In genomic region chr2:108369153-108369552, GRCh38 we compare ENCODE assay signal across 2 cellular contexts.
TF ChIP-seq lines count a peak whose summit lies in the region.

No MANE protein-coding gene starts in this region.

TF ChIP-seq in HCT116, 20 proteins besides CTCF, POLR2A, EP300 and RAD21:
- no peak for TF ChIP-seq ATF3 (IDR thresholded peaks at IDR 0.05)
- no peak for TF ChIP-seq SP1 (IDR thresholded peaks at IDR 0.05; ENCODE audit: low read depth)
- TF ChIP-seq SRF (IDR thresholded peaks at IDR 0.05; ENCODE audit: low read depth) = no peak
- TF ChIP-seq YY1 (IDR thresholded peaks at IDR 0.05; ENCODE audit: extremely low read depth, insufficient replicate concordance, low read depth, low read length) = no peak

TF ChIP-seq in H1, 55 proteins besides CTCF, POLR2A, EP300 and RAD21:
- TF ChIP-seq, protein P1, sequence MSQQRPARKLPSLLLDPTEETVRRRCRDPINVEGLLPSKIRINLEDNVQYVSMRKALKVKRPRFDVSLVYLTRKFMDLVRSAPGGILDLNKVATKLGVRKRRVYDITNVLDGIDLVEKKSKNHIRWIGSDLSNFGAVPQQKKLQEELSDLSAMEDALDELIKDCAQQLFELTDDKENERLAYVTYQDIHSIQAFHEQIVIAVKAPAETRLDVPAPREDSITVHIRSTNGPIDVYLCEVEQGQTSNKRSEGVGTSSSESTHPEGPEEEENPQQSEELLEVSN (IDR thresholded peaks at IDR 0.05) = no peak
- no peak for TF ChIP-seq KDM4A (IDR thresholded peaks at IDR 0.05; ENCODE audit: low read depth, low read length, severe bottlenecking)
- no peak for TF ChIP-seq ZNF274 (IDR thresholded peaks at IDR 0.05; ENCODE audit: borderline replicate concordance, extremely low read depth, low read length)
- TF ChIP-seq SAP30 (IDR thresholded peaks at IDR 0.05; ENCODE audit: insufficient read depth, insufficient replicate concordance, low read length) = no peak
- no peak for TF ChIP-seq KDM1A (IDR thresholded peaks at IDR 0.05; ENCODE audit: borderline replicate concordance, low read length)
- TF ChIP-seq CHD7 (IDR thresholded peaks at IDR 0.05; ENCODE audit: insufficient replicate concordance, low read length) = no peak
- no peak for TF ChIP-seq EZH2 (IDR thresholded peaks at IDR 0.05; ENCODE audit: low read depth, low read length, severe bottlenecking)
- TF ChIP-seq JUND (IDR thresholded peaks at IDR 0.05; ENCODE audit: low read length) = no peak
- TF ChIP-seq HDAC6 (IDR thresholded peaks at IDR 0.05; ENCODE audit: low read depth, low read length) = no peak
- no peak for TF ChIP-seq CEBPB (IDR thresholded peaks at IDR 0.05; ENCODE audit: low read depth, low read length)
- no peak for TF ChIP-seq BRCA1 (IDR thresholded peaks at IDR 0.05; ENCODE audit: low read depth, low read length)
- TF ChIP-seq GTF2F1 (IDR thresholded peaks at IDR 0.05; ENCODE audit: borderline replicate concordance, low read depth, low read length) = no peak
- no peak for TF ChIP-seq EGR1 (IDR thresholded peaks at IDR 0.05; ENCODE audit: borderline replicate concordance, low read depth, low read length)
- TF ChIP-seq, protein P2, sequence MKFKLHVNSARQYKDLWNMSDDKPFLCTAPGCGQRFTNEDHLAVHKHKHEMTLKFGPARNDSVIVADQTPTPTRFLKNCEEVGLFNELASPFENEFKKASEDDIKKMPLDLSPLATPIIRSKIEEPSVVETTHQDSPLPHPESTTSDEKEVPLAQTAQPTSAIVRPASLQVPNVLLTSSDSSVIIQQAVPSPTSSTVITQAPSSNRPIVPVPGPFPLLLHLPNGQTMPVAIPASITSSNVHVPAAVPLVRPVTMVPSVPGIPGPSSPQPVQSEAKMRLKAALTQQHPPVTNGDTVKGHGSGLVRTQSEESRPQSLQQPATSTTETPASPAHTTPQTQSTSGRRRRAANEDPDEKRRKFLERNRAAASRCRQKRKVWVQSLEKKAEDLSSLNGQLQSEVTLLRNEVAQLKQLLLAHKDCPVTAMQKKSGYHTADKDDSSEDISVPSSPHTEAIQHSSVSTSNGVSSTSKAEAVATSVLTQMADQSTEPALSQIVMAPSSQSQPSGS (IDR thresholded peaks at IDR 0.05; ENCODE audit: low read length) = no peak
- no peak for TF ChIP-seq SP4 (IDR thresholded peaks at IDR 0.05; ENCODE audit: low read length)
- TF ChIP-seq SUZ12 (IDR thresholded peaks at IDR 0.05; ENCODE audit: low read length) = no peak
- no peak for TF ChIP-seq ASH2L (IDR thresholded peaks at IDR 0.05; ENCODE audit: low read length)
- no peak for TF ChIP-seq FOSL1 (IDR thresholded peaks at IDR 0.05; ENCODE audit: insufficient read depth, low read depth, low read length)
- TF ChIP-seq YY1 (IDR thresholded peaks at IDR 0.05; ENCODE audit: low read depth, low read length) = no peak
TF ChIP-seq in H1: peak in this region for 0.
